In genomic region chr19:14758816-14759215, GRCh38 we compare ENCODE assay signal across 1 cellular context.
TF ChIP-seq lines count a peak whose summit lies in the region.

No MANE protein-coding gene starts in this region.

TF ChIP-seq in WTC11, 78 proteins besides CTCF, POLR2A, EP300 and RAD21 (continued from another document):
- TF ChIP-seq ZNF512 (CRISPR knock-in tag; IDR thresholded peaks at IDR 0.05; ENCODE audit: borderline replicate concordance) (no peak), NR1H2 (CRISPR knock-in tag; IDR thresholded peaks at IDR 0.05) (no peak), USF1 (CRISPR knock-in tag; IDR thresholded peaks at IDR 0.05) (peak; percentile 40; the same call in 1 of the 2 replicates)
